Comparison of ENCODE assay signal across 8 cellular contexts in the genomic region with DNA sequence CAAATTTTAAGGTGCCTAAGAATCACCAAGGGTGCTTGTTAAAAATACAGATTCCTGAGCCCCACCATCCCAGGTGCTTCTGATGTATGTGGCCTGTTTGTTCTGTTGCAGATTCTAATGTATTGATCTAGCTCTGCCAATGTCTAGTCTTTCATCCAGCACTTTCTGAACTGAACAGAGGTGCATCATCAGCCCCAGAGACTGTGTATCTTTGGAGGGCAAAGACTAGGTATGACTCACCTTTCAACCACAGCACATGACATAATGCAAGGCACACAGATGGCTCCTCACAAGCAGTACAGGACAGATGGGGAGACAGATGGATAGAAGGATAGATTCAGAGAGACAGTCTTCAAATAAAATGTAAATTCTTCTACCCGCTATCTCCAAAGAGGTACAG. TPM values are rescaled to one million over a fixed set of nuclear protein-coding genes. Genes with fewer than 3 reads are reported as not detected.
DNase-seq lines count a peak whose midpoint lies in the region; ATAC-seq and TF ChIP-seq lines count a peak whose summit lies in the region.

No MANE protein-coding gene starts in this region.

- 95 to 100% (median 97%) methylated on average over 1 of the region's 1 CpG for WGBS in spleen, 5 donors

- H2AFZ ChIP-seq in DND-41 (ENCODE audit: low read depth, low read length), result no peak overlapping the region

- H4K20me1 ChIP-seq in DND-41 (ENCODE audit: insufficient read depth, low read length), result peaks cover 2% of the 10 kb centered on the region; the same call in 1 of the 2 replicates

- H3K4me1 Mint-ChIP-seq in activated naive CD4-positive, alpha-beta T cell treated with anti-CD3 and anti-CD28 coated beads, Interleukin-2, amount 10 ng/mL, durations not matched to agents 7 days and 5 days, result peaks cover 34% of the 10 kb centered on the region

- intact Hi-C loops in spleen (cut with DNase I; ENCODE audit: low total_unique reads), result no loop called here

- H3K4me2 ChIP-seq in DND-41 (ENCODE audit: insufficient read depth, low read length), result no peak overlapping the region

- H3K27ac ChIP-seq in DND-41 (ENCODE audit: low read length) (no peak overlapping the region), spleen (peak overlapping the region in 6 of 8 donors; percentile 15 to 67 (median 48))

- H3K36me3 ChIP-seq in DND-41 (ENCODE audit: insufficient read depth, low read length) (peaks cover 93% of the 10 kb centered on the region), spleen (peaks cover 0 to 88% (median 34%) of the 10 kb centered on the region in 6 donors)

- DNase-seq in DND-41 (no peak), GM20000 (ENCODE audit: low spot score) (peak; percentile 57), spleen (no peak), iPS-NIHi11 (ENCODE audit: low spot score) (no peak), 8988T (no peak), NCI-H2029 treated with DMSO at 0.1 percent for 48 hours (lab: John Stamatoyannopoulos, UW) (no peak)
- DNase-seq in activated naive CD4-positive, alpha-beta T cell treated with anti-CD3 and anti-CD28 coated beads, Interleukin-2, amount 10 ng/mL, durations not matched to agents 7 days and 5 days, result peak; percentile 49

- no peak for TF ChIP-seq POLR2A in spleen (IDR thresholded peaks at IDR 0.05)

- CTCF ChIA-PET in activated naive CD4-positive, alpha-beta T cell treated with anti-CD3 and anti-CD28 coated beads, Interleukin-2, amount 10 ng/mL, durations not matched to agents 7 days and 5 days (lab: Charles Lee), result interaction anchor here (1.2 to 1.8 kb wide), 3 partner anchors 23 to 399 kb away, joined by 4 to 6 read pairs (median 5); no protein-coding TSS in a partner anchor

- H3K27me3 ChIP-seq in DND-41 (ENCODE audit: insufficient read depth, low read length, poor library complexity), result no peaks in the 10 kb centered on the region
- no peaks in the 10 kb centered on the region for H3K27me3 ChIP-seq in spleen (replicated peaks in 1 of 7)

- H3K27ac Mint-ChIP-seq in activated naive CD4-positive, alpha-beta T cell treated with anti-CD3 and anti-CD28 coated beads, Interleukin-2, amount 10 ng/mL, durations not matched to agents 7 days and 5 days, result no peak overlapping the region

- no peaks in the 10 kb centered on the region for H3K4me1 ChIP-seq in DND-41 (ENCODE audit: insufficient read depth, low read length)
- H3K4me1 ChIP-seq in spleen, result peaks cover 0 to 46% (median 30%) of the 10 kb centered on the region in 6 donors

- H3K9ac ChIP-seq in DND-41 (ENCODE audit: low read depth, low read length), result no peak overlapping the region

- H3K4me3 ChIP-seq in DND-41 (ENCODE audit: low read depth in 1 of 2, low read length in 2 of 2) (no peak overlapping the region), spleen (no peak overlapping the region)

- ATAC-seq in DND-41 (ENCODE audit: insufficient read depth, low read depth), result peak; percentile 58; the same call in 1 of the 3 replicates
- peak; percentile 83 for ATAC-seq in HG03460 (IDR thresholded peaks at IDR 0.05; ENCODE audit: unreplicated experiment)

- H3K79me2 ChIP-seq in DND-41 (ENCODE audit: insufficient read depth, low read length), result no peaks in the 10 kb centered on the region

- H3K4me3 Mint-ChIP-seq in activated naive CD4-positive, alpha-beta T cell treated with anti-CD3 and anti-CD28 coated beads, Interleukin-2, amount 10 ng/mL, durations not matched to agents 7 days and 5 days, result no peak overlapping the region

- H3K9me3 ChIP-seq in DND-41 (ENCODE audit: insufficient read depth, low read length, severe bottlenecking), result no peaks in the 10 kb centered on the region
- no peaks in the 10 kb centered on the region for H3K9me3 ChIP-seq in spleen

- peaks cover 58% of the 10 kb centered on the region for H3K36me3 Mint-ChIP-seq in activated naive CD4-positive, alpha-beta T cell treated with anti-CD3 and anti-CD28 coated beads, Interleukin-2, amount 10 ng/mL, durations not matched to agents 7 days and 5 days

- no peaks in the 10 kb centered on the region for H3K27me3 Mint-ChIP-seq in activated naive CD4-positive, alpha-beta T cell treated with anti-CD3 and anti-CD28 coated beads, Interleukin-2, amount 10 ng/mL, durations not matched to agents 7 days and 5 days

- H3K9me3 Mint-ChIP-seq in activated naive CD4-positive, alpha-beta T cell treated with anti-CD3 and anti-CD28 coated beads, Interleukin-2, amount 10 ng/mL, durations not matched to agents 7 days and 5 days, result no peaks in the 10 kb centered on the region

- TF ChIP-seq CTCF in DND-41 (IDR thresholded peaks at IDR 0.05; ENCODE audit: borderline replicate concordance, extremely low read depth, low read length, poor library complexity, severe bottlenecking) (no peak), GM20000 (IDR thresholded peaks at IDR 0.05; ENCODE audit: extremely low read depth, missing control alignments) (no peak), spleen (IDR thresholded peaks at IDR 0.05 in 8 of 11, conservative IDR thresholded peaks at IDR 0.05 in 3 of 11) (no peak)

RNA-seq across cellular contexts. Expression of a gene that starts 32.3 kb away (rescaled TPM):
- 10 to 100 TPM; 25.5 to 52.1 (median 36.2) TPM for total RNA-seq in spleen
- 10 to 100 TPM in 2 of 3 donors, 1 to 10 TPM in 1; 9.7 to 17.2 (median 17.0) TPM for polyA plus RNA-seq in spleen

Comparison
In these comparisons a context has a peak if more than half of its experiments do, and no peak if none do; other contexts are left out.
1. DNase-seq: peak in GM20000 (single experiment) and activated naive CD4-positive, alpha-beta T cell treated with anti-CD3 and anti-CD28 coated beads, Interleukin-2, amount 10 ng/mL, durations not matched to agents 7 days and 5 days (single experiment); none in DND-41 (single experiment), spleen (single experiment), iPS-NIHi11 (single experiment), 8988T (single experiment) and NCI-H2029 treated with DMSO at 0.1 percent for 48 hours (single experiment).